Comparison of ENCODE assay signal across 18 cellular contexts in genomic region chr10:131198843-131199242, GRCh38.
DNase-seq lines count a peak whose midpoint lies in the region; ATAC-seq and TF ChIP-seq lines count a peak whose summit lies in the region.
"Had no signal": no experiment of that assay in that cellular context is flagged by ENCODE, and none has a peak within 500 bp of the region (broad histone marks: within the 10 kb centered on the region; RNA-seq: fewer than 3 reads in every experiment).

No MANE protein-coding gene starts in this region.

- H3K9me2 ChIP-seq in GM23248 (ENCODE audit: insufficient read depth) = no peaks in the 10 kb centered on the region

- H3K27me3 ChIP-seq in heart right ventricle (peaks cover 0 to 12% (median 7%) of the 10 kb centered on the region in 7 donors), endodermal cell (ENCODE audit: control insufficient read depth, insufficient read depth, low read length, poor library complexity, severe bottlenecking) (no peaks in the 10 kb centered on the region), GM23248 (replicated peaks; ENCODE audit: insufficient read depth) (no peaks in the 10 kb centered on the region)

- H3K4me3 ChIP-seq in heart right ventricle (no peak overlapping the region), endodermal cell (ENCODE audit: low read length) (no peak overlapping the region), GM23248 (no peak overlapping the region)
- H3K4me3 ChIP-seq: A549 had no signal

- H3K9ac ChIP-seq in endodermal cell (ENCODE audit: extremely low read depth, low read length, poor library complexity, severe bottlenecking) (no peak overlapping the region), GM23248 (no peak overlapping the region)

- H3F3A ChIP-seq in GM23248 (ENCODE audit: insufficient read depth) = no peaks in the 10 kb centered on the region

- H3K27ac Mint-ChIP-seq in endodermal cell = no peak overlapping the region
- H3K27ac Mint-ChIP-seq: CD14-positive monocyte had no signal

- H2AFZ ChIP-seq in GM23248 = no peak overlapping the region

- no peaks in the 10 kb centered on the region for H3K36me3 Mint-ChIP-seq in endodermal cell (ENCODE audit: low read depth)
- H3K36me3 Mint-ChIP-seq: CD14-positive monocyte had no signal

- no peaks in the 10 kb centered on the region for H3K79me2 ChIP-seq in GM23248 (ENCODE audit: insufficient read depth)

- no peaks in the 10 kb centered on the region for H3K36me3 ChIP-seq in heart right ventricle
- no peaks in the 10 kb centered on the region for H3K36me3 ChIP-seq in endodermal cell (ENCODE audit: control insufficient read depth, insufficient read depth, low read length)
- no peaks in the 10 kb centered on the region for H3K36me3 ChIP-seq in GM23248 (ENCODE audit: low read depth)

- H3K9me3 Mint-ChIP-seq in endodermal cell = no peaks in the 10 kb centered on the region

- no peak for TF ChIP-seq CTCF in heart right ventricle (IDR thresholded peaks at IDR 0.05)
- no peak for TF ChIP-seq CTCF in endodermal cell (conservative IDR thresholded peaks at IDR 0.05)

- peak; percentile 51 for DNase-seq in cardiac septum (ENCODE audit: low spot score)
- no peak for DNase-seq in heart right ventricle
- peak; percentile 26 for DNase-seq in endodermal cell
- peak; percentile 68 for DNase-seq in posterior vena cava (ENCODE audit: low spot score)
- peak; percentile 34 for DNase-seq in ureter (ENCODE audit: low spot score)
- no peak for DNase-seq in T1000 (lab: John Stamatoyannopoulos, UW)
- no peak for DNase-seq in GM23248
- DNase-seq: COR-L47; IMR-90; Karpas-422; NCI-H187; NCI-H345; NCI-H526 treated with DMSO at 0.1 percent for 48 hours; NK-92 treated with Interleukin-12 subunit alpha and Interleukin-12 subunit beta, amount 100 ng/mL, for 24 hours; SIG-M5 had no signal

- no peak overlapping the region for H3K27ac ChIP-seq in heart right ventricle
- no peak overlapping the region for H3K27ac ChIP-seq in endodermal cell (ENCODE audit: low read depth, low read length)
- H3K27ac ChIP-seq in GM23248 = no peak overlapping the region
- H3K27ac ChIP-seq: A549 had no signal

- H3K4me2 ChIP-seq in GM23248 (ENCODE audit: unreplicated experiment) = no peak overlapping the region
- H3K4me2 ChIP-seq: A549 had no signal

- intact Hi-C loops in cardiac septum (cut with DNase I) (no loop called here), heart right ventricle (cut with DNase I) (no loop called here), posterior vena cava (cut with DNase I) (no loop called here)

- no peaks in the 10 kb centered on the region for H4K20me1 ChIP-seq in GM23248 (ENCODE audit: insufficient read depth)

- H3K27me3 Mint-ChIP-seq in endodermal cell (ENCODE audit: insufficient read depth) = no peaks in the 10 kb centered on the region

- H3K4me3 Mint-ChIP-seq in endodermal cell = no peak overlapping the region
- H3K4me3 Mint-ChIP-seq: CD14-positive monocyte had no signal

- H3K4me1 ChIP-seq in heart right ventricle (no peaks in the 10 kb centered on the region), endodermal cell (ENCODE audit: control insufficient read depth, insufficient read depth, low read length) (no peaks in the 10 kb centered on the region), GM23248 (ENCODE audit: insufficient read depth) (no peaks in the 10 kb centered on the region)
- H3K4me1 ChIP-seq: A549 had no signal

- H3K9me3 ChIP-seq in heart right ventricle (peaks cover 0 to 3% (median 0%) of the 10 kb centered on the region in 11 donors), endodermal cell (ENCODE audit: control insufficient read depth, low read length) (no peaks in the 10 kb centered on the region), GM23248 (ENCODE audit: low read depth) (no peaks in the 10 kb centered on the region)
- H3K9me3 ChIP-seq: A549 had no signal

- ATAC-seq in heart right ventricle (no peak), HG03565 (IDR thresholded peaks at IDR 0.05; ENCODE audit: unreplicated experiment) (no peak)
- ATAC-seq: A549 had no signal

- WGBS in heart right ventricle, 2 donors = 75 to 77% methylated on average over 7 of the region's 7 CpGs
- 89 to 97% methylated on average over 4 to 7 of the region's 7 CpGs for WGBS in endodermal cell (ENCODE audit: insufficient coverage in 1 of 2, insufficient read length in 1 of 2), 2 experiments
- WGBS in GM23248 (ENCODE audit: low coverage in 1 of 2, low lambda C conversion rate in 2 of 2, missing lambda C conversion rate in 2 of 2), 2 experiments = 25 to 27% methylated on average over 7 of the region's 7 CpGs

- in situ Hi-C loops in GM23248 (cut with MboI) = no loop called here

- no peaks in the 10 kb centered on the region for H3K4me1 Mint-ChIP-seq in endodermal cell
- H3K4me1 Mint-ChIP-seq: CD14-positive monocyte had no signal

Comparison
In these comparisons a context has a peak if more than half of its experiments do, and no peak if none do; other contexts are left out.
1. DNase-seq: peak in cardiac septum (single experiment), endodermal cell (single experiment), posterior vena cava (single experiment) and ureter (single experiment); none in heart right ventricle (0 of 2), T1000 (single experiment) and GM23248 (single experiment).